35 cellular contexts compared by ENCODE assay signal in genomic region chr1:180510882-180511281, GRCh38. TPM values are rescaled to one million over a fixed set of nuclear protein-coding genes. Genes with fewer than 3 reads are reported as not detected.
DNase-seq lines count a peak whose midpoint lies in the region; ATAC-seq, FAIRE-seq and TF ChIP-seq lines count a peak whose summit lies in the region.
"Had no signal": no experiment of that assay in that cellular context is flagged by ENCODE, and none has a peak within 500 bp of the region (broad histone marks: within the 10 kb centered on the region; RNA-seq: fewer than 3 reads in every experiment).

No MANE protein-coding gene starts in this region.

- peak overlapping the region; percentile 61; the same call in 1 of the 2 replicates for H3K27ac ChIP-seq in PC-3 (ENCODE audit: low read length)
- H3K27ac ChIP-seq: 22Rv1; A549; BLaER1; BLaER1 treated with 17β-estradiol and CSF1 and Interleukin-3, amounts not matched to agents 10 nM and 100 nM; C4-2B had no signal

- no peaks in the 10 kb centered on the region for H3K79me2 ChIP-seq in PC-3 (ENCODE audit: low read length)

- H3K36me3 ChIP-seq in PC-3 (ENCODE audit: low read depth, low read length): no peaks in the 10 kb centered on the region
- H3K36me3 ChIP-seq: BE2C; BLaER1; BLaER1 treated with 17β-estradiol and CSF1 and Interleukin-3, amounts not matched to agents 10 nM and 100 nM had no signal

- ATAC-seq in PC-3: peak; percentile 71
- ATAC-seq in GM21717 (IDR thresholded peaks at IDR 0.05; ENCODE audit: unreplicated experiment): no peak
- ATAC-seq: A549; CD8-positive, alpha-beta T cell had no signal

- FAIRE-seq in endometrium (lab: Jason Lieb, UNC): peak; percentile 41
- FAIRE-seq: A204.1, A549, D721Med had no signal

- H3K4me1 ChIP-seq in PC-3 (ENCODE audit: insufficient read depth, low read length): peaks cover 19% of the 10 kb centered on the region
- H3K4me1 ChIP-seq: BE2C, BLaER1, Caco-2 had no signal

- no peaks in the 10 kb centered on the region for H3K9me2 ChIP-seq in PC-3 (replicated peaks; ENCODE audit: low read length)

- intact Hi-C loops in PC-3 (cut with micrococcal nuclease): loop anchor here (5.0 to 10.0 kb wide), 2 partner anchors 581 to 654 kb away; no protein-coding TSS in a partner anchor

- BruUV-seq in PC-3 (replicated peaks; lab: Mats Ljungman, UMichigan): no TSS peak

- H2AFZ ChIP-seq in PC-3 (ENCODE audit: low read length): no peak overlapping the region

- DNase-seq in PC-3 (peak; percentile 69), mesenteric fat pad (ENCODE audit: low spot score) (no peak)
- DNase-seq: 8988T; ACHN; AML-193; BE2C; C1 segment of cervical spinal cord; Caco-2; Calu3; CD4-positive, alpha-beta memory T cell; CD4-positive, alpha-beta T cell; CD4-positive, CD25-positive, alpha-beta regulatory T cell; CD8-positive, alpha-beta memory T cell; CD8-positive, alpha-beta T cell; COR-L47; DMS 273 treated with DMSO at 0.1 percent for 48 hours; DMS153; DMS53; DMS79; DMS79 treated with DMSO at 0.1 percent for 48 hours; DND-41; EL had no signal

- H3K27me3 ChIP-seq in PC-3 (ENCODE audit: low read length): no peaks in the 10 kb centered on the region
- H3K27me3 ChIP-seq: BE2C; BLaER1; BLaER1 treated with 17β-estradiol and CSF1 and Interleukin-3, amounts not matched to agents 10 nM and 100 nM had no signal

- no peak overlapping the region for H3K9ac ChIP-seq in PC-3 (ENCODE audit: low read length)
- H3K9ac ChIP-seq: BLaER1; BLaER1 treated with 17β-estradiol and CSF1 and Interleukin-3, amounts not matched to agents 10 nM and 100 nM had no signal

- CTCF ChIA-PET in PC-3 (lab: Charles Lee): no interaction called here

- no peaks in the 10 kb centered on the region for H4K20me1 ChIP-seq in PC-3 (ENCODE audit: low read length)
- H4K20me1 ChIP-seq: BLaER1; BLaER1 treated with 17β-estradiol and CSF1 and Interleukin-3, amounts not matched to agents 10 nM and 100 nM had no signal

- H3K4me3 ChIP-seq in PC-3 (ENCODE audit: low read length): no peak overlapping the region
- H3K4me3 ChIP-seq: A549; BLaER1; BLaER1 treated with 17β-estradiol and CSF1 and Interleukin-3, amounts not matched to agents 10 nM and 100 nM had no signal

- POLR2A ChIA-PET in PC-3 (lab: Charles Lee; ENCODE audit: unreplicated experiment): no interaction called here

- no peaks in the 10 kb centered on the region for H3F3A ChIP-seq in PC-3 (ENCODE audit: low read length, unreplicated experiment)

- TF ChIP-seq CTCF in PC-3 (conservative IDR thresholded peaks at IDR 0.05; ENCODE audit: low read depth, low read length): no peak

- peak overlapping the region; percentile 39; the same call in 1 of the 2 replicates for H3K4me2 ChIP-seq in PC-3 (ENCODE audit: low read length)
- H3K4me2 ChIP-seq: A549; BLaER1; BLaER1 treated with 17β-estradiol and CSF1 and Interleukin-3, amounts not matched to agents 10 nM and 100 nM had no signal

- no peaks in the 10 kb centered on the region for H3K9me3 ChIP-seq in PC-3 (ENCODE audit: low read length)
- H3K9me3 ChIP-seq: A549, Caco-2 had no signal

RNA-seq across cellular contexts. Expression of gene ACBD6, which starts 8.5 kb away (rescaled TPM):
- 43.3 and 69.6 TPM in 2 replicates for total RNA-seq in PC-3 (2014; rRNA removed)
- total RNA-seq in mesenteric fat pad: 33.2 TPM

RNA-seq across cellular contexts. Expression of gene OVAAL, which starts 47.9 kb away (rescaled TPM):
- total RNA-seq in PC-3 (2014; rRNA removed) (not detected in 2 replicates), mesenteric fat pad (not detected)
- total RNA-seq: A172; A673; B cell; Caco-2; Calu3; CD4-positive, alpha-beta memory T cell; CD4-positive, alpha-beta T cell; CD4-positive, CD25-positive, alpha-beta regulatory T cell; CD8-positive, alpha-beta memory T cell; CD8-positive, alpha-beta T cell; Daoy had no signal
